ENCODE assay signal across 20 cellular contexts in the genomic region with DNA sequence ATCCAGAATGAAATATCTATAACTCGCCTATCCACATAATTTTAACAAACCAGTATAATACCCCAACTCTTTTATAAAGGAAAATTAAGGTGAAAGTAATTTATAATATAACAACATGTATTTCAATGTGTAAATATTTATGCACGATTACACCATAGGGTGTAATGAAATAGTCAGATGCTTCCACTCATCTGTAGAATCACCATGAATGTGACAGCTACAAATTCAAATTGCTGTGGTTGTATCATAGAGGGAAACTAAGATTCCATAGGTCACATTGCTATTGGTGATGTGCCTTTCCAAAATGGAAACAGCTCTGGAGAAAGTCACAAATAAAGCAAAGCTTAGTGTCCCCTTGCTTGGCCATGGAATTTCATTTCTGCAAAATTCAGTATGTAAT.
DNase-seq lines count a peak whose midpoint lies in the region; ATAC-seq and TF ChIP-seq lines count a peak whose summit lies in the region.
"Had no signal": no experiment of that assay in that cellular context is flagged by ENCODE, and none has a peak within 500 bp of the region (broad histone marks: within the 10 kb centered on the region; RNA-seq: fewer than 3 reads in every experiment).

No MANE protein-coding gene starts in this region.

- no peak overlapping the region for H3K27ac Mint-ChIP-seq in activated CD4-positive, alpha-beta T cell treated with anti-CD3 and anti-CD28 coated beads for 36 hours
- H3K27ac Mint-ChIP-seq: activated T-helper 17 cell treated with anti-CD3 and anti-CD28 coated beads, Interleukin-2, amount 50 U/mL, for 72 hours; stimulated activated naive CD8-positive, alpha-beta T cell treated with anti-CD3 and anti-CD28 coated beads, Interleukin-15, Interleukin-2, amounts not matched to agents 100 ng/mL and 50 ng/mL, for 24 hours had no signal

- no peak overlapping the region for H3K4me3 Mint-ChIP-seq in activated CD4-positive, alpha-beta T cell treated with anti-CD3 and anti-CD28 coated beads for 36 hours
- H3K4me3 Mint-ChIP-seq: activated T-helper 17 cell treated with anti-CD3 and anti-CD28 coated beads, Interleukin-2, amount 50 U/mL, for 72 hours; central memory CD8-positive, alpha-beta T cell; stimulated activated naive CD8-positive, alpha-beta T cell treated with anti-CD3 and anti-CD28 coated beads, Interleukin-15, Interleukin-2, amounts not matched to agents 100 ng/mL and 50 ng/mL, for 24 hours had no signal

- H3K9me3 ChIP-seq in SJCRH30 (replicated peaks) (no peaks in the 10 kb centered on the region), psoas muscle (no peaks in the 10 kb centered on the region)
- H3K9me3 ChIP-seq: mucosa of descending colon had no signal

- intact Hi-C loops in psoas muscle (cut with DNase I), result loop anchor here in 1 of 2 donors (5.0 kb wide), 1 partner anchor 42 kb away; no protein-coding TSS in a partner anchor
- intact Hi-C loops in activated CD4-positive, alpha-beta T cell treated with anti-CD3 and anti-CD28 coated beads for 36 hours (cut with DNase I, micrococcal nuclease), result loop anchor here in 1 of 2 experiments (5.0 kb wide), 1 partner anchor 292 kb away; no protein-coding TSS in a partner anchor

- WGBS in psoas muscle, 3 donors, result 27 to 41% (median 28%) methylated on average over 2 of the region's 2 CpGs

- ATAC-seq in psoas muscle (no peak), HG03469 (IDR thresholded peaks at IDR 0.05; ENCODE audit: unreplicated experiment) (no peak)
- ATAC-seq in activated CD4-positive, alpha-beta T cell treated with anti-CD3 and anti-CD28 coated beads for 36 hours, result no peak
- ATAC-seq: activated T-helper 17 cell treated with anti-CD3 and anti-CD28 coated beads, Interleukin-2, amount 50 U/mL, for 72 hours; mucosa of descending colon had no signal

- TF ChIP-seq CTCF in AG10803 (conservative IDR thresholded peaks at IDR 0.05; ENCODE audit: low read length) (no peak), psoas muscle (IDR thresholded peaks at IDR 0.05) (no peak)

- CTCF ChIA-PET in activated CD4-positive, alpha-beta T cell treated with anti-CD3 and anti-CD28 coated beads for 36 hours (lab: Charles Lee), result interaction anchor here (0.8 to 5.7 kb wide), 3 partner anchors 12 to 97 kb away, joined by 4 to 57 read pairs (median 6); a partner anchor contains a TSS

- peak; percentile 64 for DNase-seq in AG10803 (ENCODE audit: low read depth)
- no peak for DNase-seq in SJCRH30
- no peak for DNase-seq in epithelial cell of prostate (ENCODE audit: low read depth, low spot score)
- no peak for DNase-seq in psoas muscle
- DNase-seq in NCI-H2029 treated with DMSO at 0.1 percent for 48 hours (lab: John Stamatoyannopoulos, UW), result no peak
- DNase-seq in stimulated activated CD4-positive, alpha-beta T cell treated with anti-CD3 and anti-CD28 coated beads, Interleukin-4, amount 100 ng/mL, for 1 hour, result no peak
- DNase-seq in activated CD4-positive, alpha-beta T cell treated with anti-CD3 and anti-CD28 coated beads for 36 hours, result no peak
- DNase-seq: DND-41; effector memory CD4-positive, alpha-beta T cell; KBM-7; mucosa of descending colon; NCI-H1048; NCI-H2081; NCI-H510A treated with DMSO at 0.1 percent for 48 hours; nucleus accumbens; SIG-M5 had no signal

- H3K4me3 ChIP-seq in AG10803 (ENCODE audit: low read length), result no peak overlapping the region
- no peak overlapping the region for H3K4me3 ChIP-seq in SJCRH30
- no peak overlapping the region for H3K4me3 ChIP-seq in psoas muscle
- H3K4me3 ChIP-seq: mucosa of descending colon had no signal

- no peaks in the 10 kb centered on the region for H3K9me3 Mint-ChIP-seq in activated CD4-positive, alpha-beta T cell treated with anti-CD3 and anti-CD28 coated beads for 36 hours (ENCODE audit: low read depth)
- H3K9me3 Mint-ChIP-seq: activated T-helper 17 cell treated with anti-CD3 and anti-CD28 coated beads, Interleukin-2, amount 50 U/mL, for 72 hours; central memory CD8-positive, alpha-beta T cell; stimulated activated naive CD8-positive, alpha-beta T cell treated with anti-CD3 and anti-CD28 coated beads, Interleukin-15, Interleukin-2, amounts not matched to agents 100 ng/mL and 50 ng/mL, for 24 hours had no signal

- H3K36me3 Mint-ChIP-seq in activated CD4-positive, alpha-beta T cell treated with anti-CD3 and anti-CD28 coated beads for 36 hours (ENCODE audit: low read depth), result no peaks in the 10 kb centered on the region

- POLR2A ChIA-PET in activated CD4-positive, alpha-beta T cell treated with anti-CD3 and anti-CD28 coated beads for 36 hours (lab: Charles Lee), result no interaction called here

- H3K4me1 Mint-ChIP-seq in activated CD4-positive, alpha-beta T cell treated with anti-CD3 and anti-CD28 coated beads for 36 hours, result no peaks in the 10 kb centered on the region
- H3K4me1 Mint-ChIP-seq: activated T-helper 17 cell treated with anti-CD3 and anti-CD28 coated beads, Interleukin-2, amount 50 U/mL, for 72 hours; central memory CD8-positive, alpha-beta T cell had no signal

- H3K27me3 Mint-ChIP-seq in activated CD4-positive, alpha-beta T cell treated with anti-CD3 and anti-CD28 coated beads for 36 hours, result no peaks in the 10 kb centered on the region

- H3K4me1 ChIP-seq in SJCRH30 (peaks cover 52% of the 10 kb centered on the region), psoas muscle (peaks cover 59% of the 10 kb centered on the region)

- H3K27me3 ChIP-seq in SJCRH30 (no peaks in the 10 kb centered on the region), psoas muscle (ENCODE audit: insufficient read depth in 3 of 3, low read length in 2 of 3) (no peaks in the 10 kb centered on the region)

- H3K36me3 ChIP-seq in SJCRH30 (no peaks in the 10 kb centered on the region), psoas muscle (ENCODE audit: insufficient read depth in 1 of 2, low read depth in 1 of 2) (no peaks in the 10 kb centered on the region)

- H3K27ac ChIP-seq in SJCRH30, result peak overlapping the region; percentile 93
- H3K27ac ChIP-seq in epithelial cell of prostate, result peak overlapping the region; percentile 91
- H3K27ac ChIP-seq in psoas muscle, result peak overlapping the region; percentile 56
